In genomic region chr4:26731342-26731741, GRCh38 we compare ENCODE assay signal across 9 cellular contexts.
A peak's percentile ranks its signal among the peaks of the same experiment; 100 is the strongest.
DNase-seq lines count a peak whose midpoint lies in the region; ATAC-seq lines count a peak whose summit lies in the region.
"Had no signal": no experiment of that assay in that cellular context is flagged by ENCODE, and none has a peak within 500 bp of the region (broad histone marks: within the 10 kb centered on the region; RNA-seq: fewer than 3 reads in every experiment).

No MANE protein-coding gene starts in this region.

- no peaks in the 10 kb centered on the region for H3K9me3 Mint-ChIP-seq in activated T-helper 17 cell treated with anti-CD3 and anti-CD28 coated beads, Interleukin-2, amount 50 U/mL, for 72 hours

- H3K27ac Mint-ChIP-seq in activated T-helper 17 cell treated with anti-CD3 and anti-CD28 coated beads, Interleukin-2, amount 50 U/mL, for 72 hours, result peak overlapping the region; percentile 3

- no peak for DNase-seq in left ventricle myocardium superior
- DNase-seq in activated CD4-positive, alpha-beta T cell treated with anti-CD3 and anti-CD28 coated beads for 4 hours, result no peak
- no peak for DNase-seq in activated CD4-positive, alpha-beta T cell treated with anti-CD3 and anti-CD28 coated beads for 48 hours
- no peak for DNase-seq in activated effector memory CD4-positive, alpha-beta T cell treated with anti-CD3 and anti-CD28 coated beads, Interleukin-2, amount 50 U/mL, for 16 hours
- DNase-seq: MM.1S had no signal

- peaks cover 13% of the 10 kb centered on the region for H3K4me1 Mint-ChIP-seq in activated T-helper 17 cell treated with anti-CD3 and anti-CD28 coated beads, Interleukin-2, amount 50 U/mL, for 72 hours

- intact Hi-C loops in left ventricle myocardium superior (cut with micrococcal nuclease), result no loop called here

- peaks cover 10% of the 10 kb centered on the region for H3K36me3 Mint-ChIP-seq in activated T-helper 17 cell treated with anti-CD3 and anti-CD28 coated beads, Interleukin-2, amount 50 U/mL, for 72 hours (ENCODE audit: low read depth)

- ATAC-seq in GM18499 (IDR thresholded peaks at IDR 0.05; ENCODE audit: insufficient read depth, unreplicated experiment) (peak; percentile 92), GM19452 (IDR thresholded peaks at IDR 0.05; ENCODE audit: unreplicated experiment) (peak; percentile 88), HG02973 (IDR thresholded peaks at IDR 0.05; ENCODE audit: unreplicated experiment) (peak; percentile 93), left ventricle myocardium superior (no peak)
- peak; percentile 94 for ATAC-seq in activated T-helper 17 cell treated with anti-CD3 and anti-CD28 coated beads, Interleukin-2, amount 50 U/mL, for 72 hours (replicated peaks)

- H3K27me3 Mint-ChIP-seq in activated T-helper 17 cell treated with anti-CD3 and anti-CD28 coated beads, Interleukin-2, amount 50 U/mL, for 72 hours, result no peaks in the 10 kb centered on the region

- peak overlapping the region; percentile 20 for H3K4me3 Mint-ChIP-seq in activated T-helper 17 cell treated with anti-CD3 and anti-CD28 coated beads, Interleukin-2, amount 50 U/mL, for 72 hours
